ENCODE assay signal across 1 cellular context in the genomic region with DNA sequence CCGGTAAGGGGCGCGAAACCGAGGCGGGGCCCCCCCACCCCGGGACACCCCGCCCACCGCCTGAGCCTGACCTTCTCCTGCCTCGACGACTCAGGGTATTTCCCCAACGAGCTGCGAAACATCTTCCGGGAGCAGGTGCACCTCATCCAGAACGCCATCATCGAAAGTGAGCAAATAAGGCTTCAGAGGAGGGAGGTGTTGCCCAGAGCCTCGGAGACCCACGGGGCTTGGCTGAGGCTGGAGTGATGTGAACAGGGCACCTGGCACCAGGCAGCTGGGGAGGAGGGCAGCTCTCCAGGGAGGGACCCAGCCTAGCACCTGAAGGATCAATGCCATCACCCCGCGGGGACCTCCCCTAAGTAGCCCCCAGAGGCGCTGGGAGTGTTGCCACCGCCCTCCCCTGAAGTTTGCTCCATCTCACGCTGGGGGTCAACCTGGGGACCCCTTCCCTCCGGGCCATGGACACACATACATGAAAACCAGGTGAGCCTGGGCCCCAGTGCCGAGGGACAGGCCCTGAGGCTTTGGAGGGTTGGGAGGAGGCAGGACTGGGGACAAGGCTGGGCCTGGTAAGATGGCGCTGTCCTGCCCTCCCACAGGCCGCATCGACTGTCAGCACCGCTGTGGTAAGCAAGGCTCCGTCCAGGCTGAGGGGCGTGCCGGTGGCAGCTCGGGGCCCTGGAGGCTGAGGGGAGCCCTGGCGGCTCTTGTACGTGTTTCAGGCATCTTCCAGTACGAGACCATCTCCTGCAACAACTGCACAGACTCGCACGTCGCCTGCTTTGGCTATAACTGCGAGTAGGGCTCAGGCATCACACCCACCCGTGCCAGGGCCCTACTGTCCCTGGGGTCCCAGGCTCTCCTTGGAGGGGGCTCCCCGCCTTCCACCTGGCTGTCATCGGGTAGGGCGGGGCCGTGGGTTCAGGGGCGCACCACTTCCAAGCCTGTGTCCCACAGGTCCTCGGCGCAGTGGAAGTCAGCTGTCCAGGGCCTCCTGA.
A peak's percentile ranks its signal among the peaks of the same experiment; 100 is the strongest.
TF ChIP-seq lines count a peak whose summit lies in the region.

No MANE protein-coding gene starts in this region.

TF ChIP-seq in K562, 482 proteins besides CTCF, POLR2A, EP300 and RAD21:
- TF ChIP-seq TCF3 (CRISPR knock-in tag; IDR thresholded peaks at IDR 0.05) = no peak
- no peak for TF ChIP-seq STAT6 (CRISPR knock-in tag; IDR thresholded peaks at IDR 0.05)
- TF ChIP-seq CSDE1 (IDR thresholded peaks at IDR 0.05) = no peak
- no peak for TF ChIP-seq SLC30A9 (CRISPR knock-in tag; IDR thresholded peaks at IDR 0.05)
- peak; percentile 86 for TF ChIP-seq ZBTB33 (CRISPR knock-in tag; IDR thresholded peaks at IDR 0.05)
- TF ChIP-seq JUNB (CRISPR knock-in tag; conservative IDR thresholded peaks at IDR 0.05) = no peak
TF ChIP-seq in K562: peak in this region for 1.
